In genomic region chr2:87198422-87198821, GRCh38 we compare ENCODE assay signal across 6 cellular contexts.
DNase-seq lines count a peak whose midpoint lies in the region; ATAC-seq, FAIRE-seq and TF ChIP-seq lines count a peak whose summit lies in the region.
"Not testable (repeated sequence)": the region's sequence is repeated elsewhere in the genome, so short reads cannot be mapped to it uniquely, and the experiment has no call there.

No MANE protein-coding gene starts in this region.

- CTCF ChIA-PET in K562 (lab: Yijun Ruan, JAX; ENCODE audit: low intra/inter-chr PET ratio), result not testable (repeated sequence)

- H3K4me1 ChIP-seq in MM.1S (ENCODE audit: low read length); K562 (replicated peaks in 1 of 2; ENCODE audit: control insufficient read depth in 2 of 2, insufficient read depth in 2 of 2, low read length in 2 of 2): not testable (repeated sequence)

- H3K27me3 ChIP-seq in MM.1S (replicated peaks; ENCODE audit: insufficient read depth, low read length); K562 (ENCODE audit: control insufficient read depth in 2 of 2, insufficient read depth in 2 of 2, low read length in 2 of 2): not testable (repeated sequence)

- TF ChIP-seq POLR2A in NB4 (IDR thresholded peaks at IDR 0.05; ENCODE audit: extremely low read depth, insufficient read length); K562 (conservative IDR thresholded peaks at IDR 0.05): not testable (repeated sequence)

- TF ChIP-seq EP300 in K562 (IDR thresholded peaks at IDR 0.05; ENCODE audit: low read length), result not testable (repeated sequence)

- H3K9me1 ChIP-seq in K562 (ENCODE audit: control insufficient read depth, insufficient read depth, low read length), result not testable (repeated sequence)

- intact Hi-C loops in K562 (cut with micrococcal nuclease), result not testable (repeated sequence)

- H3K9me3 ChIP-seq in MM.1S (replicated peaks; ENCODE audit: insufficient read depth, low read length); K562 (replicated peaks; ENCODE audit: control insufficient read depth, insufficient read depth, low read depth, low read length): not testable (repeated sequence)

- not testable (repeated sequence) for H3K4me2 ChIP-seq in MM.1S (ENCODE audit: low read depth, low read length); K562 (ENCODE audit: insufficient read depth, low read length)

- H3K36me3 ChIP-seq in MM.1S (replicated peaks; ENCODE audit: insufficient read depth, low read length); K562 (ENCODE audit: control insufficient read depth, insufficient read depth, low read length): not testable (repeated sequence)

- H3K4me3 ChIP-seq in MM.1S (ENCODE audit: low read length); NB4 (ENCODE audit: low read depth, low read length); K562: not testable (repeated sequence)

- not testable (repeated sequence) for H2AFZ ChIP-seq in MM.1S (ENCODE audit: low read length); K562 (ENCODE audit: low read depth, low read length)

- ATAC-seq in K562, result not testable (repeated sequence)

- not testable (repeated sequence) for H3K27ac ChIP-seq in MM.1S (ENCODE audit: low read length); K562 (ENCODE audit: extremely low read depth, low read depth, low read length)

- not testable (repeated sequence) for TF ChIP-seq CTCF in MM.1S (IDR thresholded peaks at IDR 0.05; ENCODE audit: low read length); NB4 (IDR thresholded peaks at IDR 0.05; ENCODE audit: low read depth, low read length); K562 (IDR thresholded peaks at IDR 0.05 in 2 of 3, conservative IDR thresholded peaks at IDR 0.05 in 1 of 3; ENCODE audit: insufficient read depth in 2 of 3, low read depth in 1 of 3, low read length in 3 of 3)

- not testable (repeated sequence) for TF ChIP-seq RAD21 in K562 (CRISPR knock-in tag; conservative IDR thresholded peaks at IDR 0.05 in 1 of 2, IDR thresholded peaks at IDR 0.05 in 1 of 2)

- POLR2A ChIA-PET in K562 (lab: Yijun Ruan, JAX), result not testable (repeated sequence)

- not testable (repeated sequence) for H3F3A ChIP-seq in MM.1S (ENCODE audit: insufficient read depth, low read length)

- DNase-seq in GDM1 (lab: John Stamatoyannopoulos, UW) (peak; percentile 44), MM.1S (peak; percentile 27), NB4 (ENCODE audit: low read depth) (peak; percentile 48), NOMO-1 treated with dmso at 0.1 percent for 144 hours (lab: John Stamatoyannopoulos, UW; ENCODE audit: unreplicated experiment) (peak; percentile 21), SIG-M5 treated with dmso at 0.1 percent for 504 hours (lab: John Stamatoyannopoulos, UW; ENCODE audit: unreplicated experiment) (peak; percentile 10)
- DNase-seq in K562 (ENCODE audit: extremely low read depth in 1 of 4, low spot score in 3 of 4), result not testable (repeated sequence)

- WGBS in K562 (ENCODE audit: insufficient coverage, low coverage, missing lambda C conversion rate), result 17% methylated on average over 2 of the region's 2 CpGs

- not testable (repeated sequence) for H3K9me2 ChIP-seq in MM.1S (replicated peaks; ENCODE audit: insufficient read depth, low read length)

- not testable (repeated sequence) for H3K79me2 ChIP-seq in MM.1S (ENCODE audit: low read length); K562 (ENCODE audit: control insufficient read depth, insufficient read depth, low read length)

- not testable (repeated sequence) for H4K20me1 ChIP-seq in MM.1S (ENCODE audit: insufficient read depth, low read length); K562 (replicated peaks; ENCODE audit: control insufficient read depth, insufficient read depth, low read length)

- in situ Hi-C loops in K562 (cut with MboI), result not testable (repeated sequence)

- peak; percentile 69 for FAIRE-seq in K562 (lab: Jason Lieb, UNC)

- BruUV-seq in K562 (replicated peaks; lab: Mats Ljungman, UMichigan), result not testable (repeated sequence)

- not testable (repeated sequence) for H3K9ac ChIP-seq in MM.1S (ENCODE audit: low read length); K562 (ENCODE audit: insufficient read depth in 1 of 2, low read depth in 2 of 2, low read length in 2 of 2)
